30 cellular contexts compared by ENCODE assay signal in genomic region chr17:82177276-82177675, GRCh38. TPM values are rescaled to one million over a fixed set of nuclear protein-coding genes. Genes with fewer than 3 reads are reported as not detected.
DNase-seq lines count a peak whose midpoint lies in the region; ATAC-seq, FAIRE-seq and TF ChIP-seq lines count a peak whose summit lies in the region.
"Had no signal": no experiment of that assay in that cellular context is flagged by ENCODE, and none has a peak within 500 bp of the region (broad histone marks: within the 10 kb centered on the region; RNA-seq: fewer than 3 reads in every experiment).

No MANE protein-coding gene starts in this region.

- DNase-seq in HCT116 (ENCODE audit: low read depth, low spot score) (no peak), H1 (ENCODE audit: low read depth in 1 of 2, low spot score in 2 of 2) (no peak), nephron progenitor cell (no peak), globus pallidus (ENCODE audit: low spot score) (no peak), hepatocyte (ENCODE audit: low spot score) (no peak), hepatic stellate cell (ENCODE audit: low spot score) (no peak)
- DNase-seq: C1 segment of cervical spinal cord; CD4-positive, alpha-beta memory T cell; COR-L47; DMS53; GM23248; H9; HFFc6; IMR-90; MM.1S; NCI-H1048; NCI-H1417 treated with DMSO at 0.1 percent for 48 hours; NCI-H1694 treated with DMSO at 0.1 percent for 48 hours; NCI-H2081; NCI-H2227 treated with DMSO at 0.1 percent for 48 hours; NCI-H526 treated with DMSO at 0.1 percent for 48 hours; SIG-M5; SW 1271 had no signal

- RAD21 ChIA-PET in HCT116 (lab: Charles Lee; ENCODE audit: low non-redundant PET in 1 of 2, low total read pairs in 2 of 2, uncharacterized antibody in 2 of 2, unreplicated experiment in 2 of 2) = no interaction called here

- H3K9me3 Mint-ChIP-seq in nephron progenitor cell = no peaks in the 10 kb centered on the region
- H3K9me3 Mint-ChIP-seq: CD4-positive, alpha-beta memory T cell; H9; HFFc6 had no signal

- TF ChIP-seq EP300 in H1 (IDR thresholded peaks at IDR 0.05; ENCODE audit: borderline replicate concordance in 1 of 2, low read depth in 2 of 2, low read length in 2 of 2) = no peak

- TF ChIP-seq RAD21 in HCT116 (IDR thresholded peaks at IDR 0.05; ENCODE audit: low read depth) = no peak
- TF ChIP-seq RAD21 in H1 (IDR thresholded peaks at IDR 0.05 in 1 of 2, conservative IDR thresholded peaks at IDR 0.05 in 1 of 2; ENCODE audit: low read depth in 2 of 2, low read length in 2 of 2) = no peak

- H3K4me1 ChIP-seq in DOHH2 (ENCODE audit: control insufficient read depth, low read length) (peaks cover 10% of the 10 kb centered on the region), HCT116 (ENCODE audit: control insufficient read depth in 1 of 2, insufficient read depth in 2 of 2, low read length in 2 of 2) (0 out of 4 replicates have a peak, but pooled peaks cover 0 to 4% of the 10 kb centered on the region in 2 experiments), H1 (replicated peaks in 1 of 4; ENCODE audit: control insufficient read depth in 3 of 4, insufficient read depth in 4 of 4, low read length in 3 of 4) (peaks cover 8 to 20% (median 14%) of the 10 kb centered on the region in 4 experiments), hepatocyte (ENCODE audit: insufficient read depth) (no peaks in the 10 kb centered on the region)

- H3K4me1 Mint-ChIP-seq in nephron progenitor cell = peaks cover 80% of the 10 kb centered on the region
- H3K4me1 Mint-ChIP-seq: CD4-positive, alpha-beta memory T cell had no signal

- H3K4me2 ChIP-seq in DOHH2 (ENCODE audit: low read length) (peak overlapping the region; percentile 34; the same call in 1 of the 2 replicates), HCT116 (ENCODE audit: low read length) (no peak overlapping the region), H1 (ENCODE audit: insufficient read depth in 1 of 2, low read depth in 2 of 2, low read length in 2 of 2) (no peak overlapping the region), hepatocyte (no peak overlapping the region)
- H3K4me2 ChIP-seq: KMS-11 had no signal

- H4K20me1 ChIP-seq in DOHH2 (ENCODE audit: control insufficient read depth, insufficient read depth, low read depth, low read length) (no peaks in the 10 kb centered on the region), HCT116 (ENCODE audit: insufficient read depth) (no peaks in the 10 kb centered on the region), H1 (replicated peaks in 1 of 2; ENCODE audit: control insufficient read depth in 1 of 2, insufficient read depth in 2 of 2, low read length in 2 of 2) (peaks cover 34 to 43% of the 10 kb centered on the region in 2 experiments), hepatocyte (ENCODE audit: insufficient read depth, poor library complexity, severe bottlenecking) (no peaks in the 10 kb centered on the region)

- CTCF ChIA-PET in HCT116 (lab: Charles Lee) = no interaction called here
- CTCF ChIA-PET in H1 (lab: Charles Lee; ENCODE audit: partially characterized antibody) = interaction anchor here (1.4 to 1.8 kb wide), 2 partner anchors 20 to 29 kb away, joined by 3 read pairs; no protein-coding TSS in a partner anchor

- H3F3A ChIP-seq in DOHH2 (ENCODE audit: control insufficient read depth, insufficient read depth) = no peaks in the 10 kb centered on the region

- H2BK15ac ChIP-seq in H1 (ENCODE audit: low read length) = no peak overlapping the region

- POLR2A ChIA-PET in HCT116 (lab: Charles Lee) = no interaction called here
- POLR2A ChIA-PET in H1 (lab: Charles Lee; ENCODE audit: partially characterized antibody) = interaction anchor here (1.2 kb wide), 1 partner anchor 13 kb away, joined by 3 read pairs; no protein-coding TSS in a partner anchor

- H2BK12ac ChIP-seq in H1 (ENCODE audit: low read depth, low read length) = no peak overlapping the region

- no peaks in the 10 kb centered on the region for H3K9me3 ChIP-seq in DOHH2 (ENCODE audit: control insufficient read depth, insufficient read depth, low read length)
- H3K9me3 ChIP-seq in HCT116 (ENCODE audit: control insufficient read depth in 1 of 2, insufficient read depth in 1 of 2, low read depth in 1 of 2, low read length in 2 of 2) = no peaks in the 10 kb centered on the region
- no peaks in the 10 kb centered on the region for H3K9me3 ChIP-seq in H1 (ENCODE audit: insufficient read depth in 2 of 2, low read depth in 1 of 2, low read length in 1 of 2)
- no peaks in the 10 kb centered on the region for H3K9me3 ChIP-seq in hepatocyte (ENCODE audit: low read depth)

- no peak overlapping the region for H3K14ac ChIP-seq in H1 (ENCODE audit: insufficient read length)

- H3K23me2 ChIP-seq in H1 (ENCODE audit: low read depth, low read length) = no peaks in the 10 kb centered on the region

- no peak overlapping the region for H2AK5ac ChIP-seq in H1 (ENCODE audit: low read depth, low read length)

- peaks cover 26% of the 10 kb centered on the region for H3K36me3 Mint-ChIP-seq in nephron progenitor cell (ENCODE audit: low read depth)

- H2AFZ ChIP-seq in HCT116 (ENCODE audit: low read depth, low read length, poor library complexity, severe bottlenecking) = no peak overlapping the region
- H2AFZ ChIP-seq in H1 (ENCODE audit: low read length) = no peak overlapping the region
- H2AFZ ChIP-seq in hepatocyte = no peak overlapping the region
- H2AFZ ChIP-seq: GM23248 had no signal

- no peaks in the 10 kb centered on the region for H3K36me3 ChIP-seq in DOHH2 (ENCODE audit: control insufficient read depth, low read length)
- peaks cover 7 to 20% of the 10 kb centered on the region in 2 experiments; a peak in 3 of 4 replicates for H3K36me3 ChIP-seq in HCT116 (ENCODE audit: control insufficient read depth in 1 of 2, insufficient read depth in 2 of 2, low read length in 2 of 2)
- H3K36me3 ChIP-seq in H1 (ENCODE audit: control insufficient read depth in 2 of 4, insufficient read depth in 4 of 4, low read length in 3 of 4) = no peaks in the 10 kb centered on the region; a peak in 1 of 8 replicates
- H3K36me3 ChIP-seq in hepatocyte (replicated peaks; ENCODE audit: insufficient read depth, low read depth) = no peaks in the 10 kb centered on the region

- H3K79me1 ChIP-seq in H1 (ENCODE audit: low read depth, low read length) = no peaks in the 10 kb centered on the region

- H3K4me3 ChIP-seq in DOHH2 (ENCODE audit: low read length) = no peak overlapping the region
- no peak overlapping the region for H3K4me3 ChIP-seq in HCT116 (replicated peaks in 1 of 2; ENCODE audit: low read depth in 1 of 2, low read length in 2 of 2)
- H3K4me3 ChIP-seq in H1 (ENCODE audit: extremely low read depth in 1 of 4, insufficient read depth in 2 of 4, low read depth in 3 of 4, low read length in 4 of 4) = no peak overlapping the region
- H3K4me3 ChIP-seq in hepatocyte = no peak overlapping the region
- H3K4me3 ChIP-seq: GM23248, SK-N-MC had no signal

- H3K27ac ChIP-seq in DOHH2 (ENCODE audit: low read depth, low read length) (no peak overlapping the region), HCT116 (ENCODE audit: low read depth, low read length) (no peak overlapping the region), H1 (ENCODE audit: low read depth, low read length) (no peak overlapping the region), hepatocyte (no peak overlapping the region)
- H3K27ac ChIP-seq: GM23248, KMS-11, SK-N-MC had no signal

- H3K27me3 Mint-ChIP-seq in nephron progenitor cell (ENCODE audit: low read depth, poor library complexity) = peaks cover 5% of the 10 kb centered on the region
- H3K27me3 Mint-ChIP-seq: CD4-positive, alpha-beta memory T cell had no signal

- no peak overlapping the region for H4K8ac ChIP-seq in H1 (ENCODE audit: extremely low read depth, insufficient read depth, low read length)

- H3K56ac ChIP-seq in H1 (replicated peaks; ENCODE audit: insufficient read length, low read depth, low read length) = no peak overlapping the region

- H3K27ac Mint-ChIP-seq in nephron progenitor cell = peak overlapping the region; percentile 59
- H3K27ac Mint-ChIP-seq: H9, HFFc6 had no signal

- H3K4me3 Mint-ChIP-seq in nephron progenitor cell = no peak overlapping the region
- H3K4me3 Mint-ChIP-seq: CD4-positive, alpha-beta memory T cell; H9; HFFc6 had no signal

- no peak for ATAC-seq in HCT116
- ATAC-seq in HG03025 (IDR thresholded peaks at IDR 0.05; ENCODE audit: low FRiP score, unreplicated experiment) = no peak
- ATAC-seq: Panc1 had no signal

- H3K9ac ChIP-seq in HCT116 (ENCODE audit: low read length) (no peak overlapping the region), H1 (replicated peaks in 1 of 4; ENCODE audit: extremely low read depth in 1 of 4, low read depth in 3 of 4, low read length in 3 of 4) (no peak overlapping the region)
- H3K9ac ChIP-seq: GM23248, KMS-11 had no signal

- no peak overlapping the region for H4K5ac ChIP-seq in H1 (ENCODE audit: insufficient read length, low read depth, low read length)

- no peak for TF ChIP-seq CTCF in DOHH2 (IDR thresholded peaks at IDR 0.05; ENCODE audit: low read depth, low read length, poor library complexity, severe bottlenecking)
- TF ChIP-seq CTCF in HCT116 (IDR thresholded peaks at IDR 0.05 in 2 of 3, conservative IDR thresholded peaks at IDR 0.05 in 1 of 3; ENCODE audit: borderline replicate concordance in 1 of 3, insufficient read depth in 1 of 3, low read depth in 2 of 3, low read length in 2 of 3) = no peak
- no peak for TF ChIP-seq CTCF in H1 (IDR thresholded peaks at IDR 0.05; ENCODE audit: control extremely low read depth in 1 of 3, insufficient read depth in 1 of 3, low read depth in 1 of 3, low read length in 3 of 3)
- TF ChIP-seq CTCF in nephron progenitor cell (IDR thresholded peaks at IDR 0.05) = no peak
- TF ChIP-seq CTCF in hepatocyte (IDR thresholded peaks at IDR 0.05; ENCODE audit: poor library complexity) = no peak

- no peak overlapping the region for H4K91ac ChIP-seq in H1 (replicated peaks; ENCODE audit: insufficient read length, low read length)

- H3K79me2 ChIP-seq in DOHH2 (ENCODE audit: control insufficient read depth, low read length) (no peaks in the 10 kb centered on the region), HCT116 (ENCODE audit: insufficient read depth, low read length) (no peaks in the 10 kb centered on the region), H1 (ENCODE audit: control insufficient read depth in 1 of 2, insufficient read depth in 2 of 2, low read length in 2 of 2) (no peaks in the 10 kb centered on the region), hepatocyte (no peaks in the 10 kb centered on the region)

- H3K27me3 ChIP-seq in DOHH2 (ENCODE audit: control insufficient read depth, low read length) (no peaks in the 10 kb centered on the region), HCT116 (ENCODE audit: insufficient read depth, low read length) (no peaks in the 10 kb centered on the region), H1 (replicated peaks in 1 of 4; ENCODE audit: control insufficient read depth in 3 of 4, extremely low read depth in 1 of 4, insufficient read depth in 3 of 4, low read length in 3 of 4) (peaks cover 40 to 73% (median 67%) of the 10 kb centered on the region in 4 experiments), hepatocyte (no peaks in the 10 kb centered on the region)

- no peaks in the 10 kb centered on the region for H3K9me2 ChIP-seq in DOHH2 (replicated peaks; ENCODE audit: control insufficient read depth, low read length)
- H3K9me2 ChIP-seq in HCT116 (ENCODE audit: insufficient read depth) = no peaks in the 10 kb centered on the region
- no peaks in the 10 kb centered on the region for H3K9me2 ChIP-seq in hepatocyte (replicated peaks; ENCODE audit: insufficient read depth)

- peak; percentile 97 for FAIRE-seq in H1 (lab: Jason Lieb, UNC)
- FAIRE-seq: A204.1, G401.6 had no signal

- H3K4ac ChIP-seq in H1 (replicated peaks; ENCODE audit: insufficient read length, low read depth, low read length) = no peak overlapping the region

- no peak overlapping the region for H3K23ac ChIP-seq in H1 (ENCODE audit: insufficient read length)

- 85% methylated on average over 11 of the region's 11 CpGs; no CpG with 5 or more reads in 1 of the 2 experiments for WGBS in H1 (ENCODE audit: extremely low coverage in 1 of 2, insufficient coverage in 1 of 2, insufficient read length in 1 of 2, insufficient replicate concordance in 2 of 2, low coverage in 1 of 2, low lambda C conversion rate in 2 of 2, missing lambda C conversion rate in 1 of 2), 2 experiments
- 91% methylated on average over 11 of the region's 11 CpGs for WGBS in hepatocyte (ENCODE audit: low lambda C conversion rate, missing lambda C conversion rate)

- H2BK5ac ChIP-seq in H1 (ENCODE audit: low read depth, low read length) = no peak overlapping the region

- H3K18ac ChIP-seq in H1 (ENCODE audit: extremely low read depth, low read length) = no peak overlapping the region

- intact Hi-C loops in HCT116 (cut with micrococcal nuclease) = no loop called here

- H2BK120ac ChIP-seq in H1 (replicated peaks; ENCODE audit: low read depth, low read length) = no peak overlapping the region

- H2BK20ac ChIP-seq in H1 (ENCODE audit: low read length) = no peak overlapping the region

- TF ChIP-seq POLR2A in HCT116 (IDR thresholded peaks at IDR 0.05; ENCODE audit: borderline replicate concordance, extremely low read depth, insufficient read depth, insufficient read length) = no peak
- no peak for TF ChIP-seq POLR2A in H1 (IDR thresholded peaks at IDR 0.05; ENCODE audit: control extremely low read depth in 1 of 2, low read depth in 2 of 2, low read length in 2 of 2)

- BruUV-seq in HCT116 (replicated peaks; lab: Mats Ljungman, UMichigan) = no TSS peak

RNA-seq across cellular contexts. Expression of gene CCDC57, which starts 35.4 kb away (rescaled TPM):
- 143 TPM for total RNA-seq in HCT116 (2021; ENCODE audit: unreplicated experiment)
- polyA plus RNA-seq in HCT116 (2012) = 99.2 and 103 TPM in 2 replicates
- total RNA-seq in H1 (2021; fragmentation: NEBNext Ultra II Directional; extraction: Animal tissue kit (Norgen Biotek cat#: 25700)) = 12.6 and 12.9 TPM in 2 replicates
- polyA plus RNA-seq in H1 (2011; rRNA removed) = 8.4 and 10.1 TPM in 2 replicates
- 8.7 TPM for polyA plus RNA-seq in H1 (2011; cell fraction: cytosol; rRNA removed)
- polyA plus RNA-seq in H1 (2011; cell fraction: nucleus; rRNA removed) = 44.1 TPM
- polyA plus RNA-seq in H1 (2012, experiment 1 of 2) = 10.7 to 12.8 TPM (median 12.1 TPM) in 4 replicates
- polyA plus RNA-seq in H1 (2012, experiment 2 of 2) = 6.4 TPM
- 9.8 TPM for polyA plus RNA-seq in H1 (2013, experiment 1 of 2)
- polyA plus RNA-seq in H1 (2013, experiment 2 of 2) = 7.5 TPM
- 7.7 and 10.1 TPM in 2 replicates for polyA minus RNA-seq in H1 (2011; rRNA and poly(A)+ RNA removed)
- polyA minus RNA-seq in H1 (2011; cell fraction: cytosol; rRNA and poly(A)+ RNA removed) = 8.0 TPM
- polyA minus RNA-seq in H1 (2011; cell fraction: nucleus; rRNA and poly(A)+ RNA removed) = 20.7 TPM
- 10.0 and 15.7 TPM in 2 replicates for total RNA-seq in hepatocyte
- 29.8 and 49.5 TPM in 2 replicates for polyA plus RNA-seq in hepatocyte

RNA-seq across cellular contexts. Expression of gene SLC16A3, which starts 51.6 kb away (rescaled TPM):
- total RNA-seq in HCT116 (2021; ENCODE audit: unreplicated experiment) = 445 TPM
- polyA plus RNA-seq in HCT116 (2012) = 422 and 492 TPM in 2 replicates
- total RNA-seq in H1 (2021; fragmentation: NEBNext Ultra II Directional; extraction: Animal tissue kit (Norgen Biotek cat#: 25700)) = 3.6 and 3.8 TPM in 2 replicates
- polyA plus RNA-seq in H1 (2011; rRNA removed) = 8.7 and 12.2 TPM in 2 replicates
- polyA plus RNA-seq in H1 (2011; cell fraction: cytosol; rRNA removed) = 10.9 TPM
- polyA plus RNA-seq in H1 (2011; cell fraction: nucleus; rRNA removed) = 11.1 TPM
- 4.4 to 12.8 TPM (median 9.7 TPM) in 4 replicates for polyA plus RNA-seq in H1 (2012, experiment 1 of 2)
- 4.5 TPM for polyA plus RNA-seq in H1 (2012, experiment 2 of 2)
- polyA plus RNA-seq in H1 (2013, experiment 1 of 2) = 15.4 TPM
- polyA plus RNA-seq in H1 (2013, experiment 2 of 2) = 12.6 TPM
- 5.7 and 10.2 TPM in 2 replicates for polyA minus RNA-seq in H1 (2011; rRNA and poly(A)+ RNA removed)
- polyA minus RNA-seq in H1 (2011; cell fraction: cytosol; rRNA and poly(A)+ RNA removed) = 18.5 TPM
- 9.7 TPM for polyA minus RNA-seq in H1 (2011; cell fraction: nucleus; rRNA and poly(A)+ RNA removed)
- 240 and 290 TPM in 2 replicates for total RNA-seq in hepatocyte
- 114 and 125 TPM in 2 replicates for polyA plus RNA-seq in hepatocyte

Comparison
In these comparisons a context has a peak if more than half of its experiments do, and no peak if none do; other contexts are left out.
1. RNA of gene SLC16A3, which starts 51.6 kb away (total RNA-seq): 445 TPM in HCT116 (single experiment) and 240 to 290 TPM in hepatocyte; 3.6 to 3.8 TPM in H1; every median in the first group is over 10 times any median in the second.